ENCODE assay signal across 8 cellular contexts in the genomic region with DNA sequence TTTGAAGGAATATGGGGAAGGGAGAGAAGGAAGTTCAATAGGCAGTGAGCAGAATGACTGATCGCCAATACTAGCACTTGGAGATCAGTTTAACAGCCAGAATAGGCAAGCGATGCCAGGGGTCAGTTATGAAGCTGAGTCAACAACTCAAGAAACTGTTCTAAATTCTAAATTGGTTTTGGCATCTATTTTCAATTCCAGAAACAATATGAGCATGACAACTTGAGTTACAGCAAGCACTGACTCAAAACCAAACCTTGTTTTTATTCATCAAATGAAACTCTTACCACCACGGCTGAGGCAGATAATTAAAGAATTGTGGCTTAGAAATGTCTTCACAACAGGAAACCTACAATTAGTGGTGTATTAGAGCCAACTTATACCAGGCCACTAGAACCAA.
DNase-seq lines count a peak whose midpoint lies in the region; ATAC-seq and TF ChIP-seq lines count a peak whose summit lies in the region.

No MANE protein-coding gene starts in this region.

- in situ Hi-C loops in transverse colon (cut with MboI; ENCODE audit: low pct_ligation_motif_present in 1 of 4, low pct_unique_long_range_greater_than_20kb in 1 of 4, low sequenced_read_pairs in 3 of 4) = no loop called here

- WGBS in transverse colon (ENCODE audit: low coverage in 1 of 2), 2 donors = 64 to 67% methylated on average over 3 of the region's 3 CpGs

- TF ChIP-seq EP300 in transverse colon (IDR thresholded peaks at IDR 0.05; ENCODE audit: low read depth) = no peak

- H3K4me1 Mint-ChIP-seq in dendritic cell treated with granulocyte-macrophage colony-stimulating factor and Interleukin-4, amounts not matched to agents 40 ng/mL and 50 ng/mL, for 4 days (ENCODE audit: low read depth) = peaks cover 22% of the 10 kb centered on the region

- no peak overlapping the region for H3K4me3 Mint-ChIP-seq in dendritic cell treated with granulocyte-macrophage colony-stimulating factor and Interleukin-4, amounts not matched to agents 40 ng/mL and 50 ng/mL, for 4 days

- no peaks in the 10 kb centered on the region for H3K36me3 ChIP-seq in transverse colon

- ATAC-seq in GM21360 (IDR thresholded peaks at IDR 0.05; ENCODE audit: unreplicated experiment) (peak; percentile 80), HG03520 (IDR thresholded peaks at IDR 0.05; ENCODE audit: unreplicated experiment) (peak; percentile 89)

- no peaks in the 10 kb centered on the region for H3K9me3 ChIP-seq in transverse colon

- H3K9me3 Mint-ChIP-seq in dendritic cell treated with granulocyte-macrophage colony-stimulating factor and Interleukin-4, amounts not matched to agents 40 ng/mL and 50 ng/mL, for 4 days = no peaks in the 10 kb centered on the region

- intact Hi-C loops in dendritic cell treated with granulocyte-macrophage colony-stimulating factor and Interleukin-4, amounts not matched to agents 40 ng/mL and 50 ng/mL, for 4 days (cut with micrococcal nuclease) = no loop called here
- intact Hi-C loops in transverse colon (cut with DNase I; ENCODE audit: low total_unique reads) = no loop called here

- POLR2A ChIA-PET in GM10248 (lab: Yijun Ruan, JAX) = no interaction called here

- no peak for TF ChIP-seq POLR2A in transverse colon (IDR thresholded peaks at IDR 0.05)

- H3K27me3 ChIP-seq in transverse colon = no peaks in the 10 kb centered on the region

- H3K4me1 ChIP-seq in transverse colon = peaks cover 0 to 11% (median 0%) of the 10 kb centered on the region in 4 donors

- peaks cover 11% of the 10 kb centered on the region for H3K36me3 Mint-ChIP-seq in dendritic cell treated with granulocyte-macrophage colony-stimulating factor and Interleukin-4, amounts not matched to agents 40 ng/mL and 50 ng/mL, for 4 days (ENCODE audit: low read depth)

- H3K27ac ChIP-seq in transverse colon = peak overlapping the region in 3 of 4 donors; percentile 7 to 25 (median 24)

- TF ChIP-seq CTCF in GM10248 (IDR thresholded peaks at IDR 0.05; ENCODE audit: control extremely low read depth, extremely low read depth, low read depth, missing control alignments) (no peak), transverse colon (IDR thresholded peaks at IDR 0.05) (no peak)

- CTCF ChIA-PET in GM10248 (lab: Yijun Ruan, JAX) = interaction anchor here (1.1 to 1.7 kb wide), 4 partner anchors 11 to 81 kb away, joined by 4 to 9 read pairs (median 4); no protein-coding TSS in a partner anchor

- no peaks in the 10 kb centered on the region for H3K27me3 Mint-ChIP-seq in dendritic cell treated with granulocyte-macrophage colony-stimulating factor and Interleukin-4, amounts not matched to agents 40 ng/mL and 50 ng/mL, for 4 days

- H3K4me3 ChIP-seq in transverse colon = no peak overlapping the region

- DNase-seq in GM10248 (ENCODE audit: extremely low spot score) (peak; percentile 52), transverse colon (no peak), activated gamma-delta T cell (lab: John Stamatoyannopoulos, UW) (no peak), cerebellar cortex (ENCODE audit: low spot score) (no peak), NCI-H345 treated with DMSO at 0.1 percent for 48 hours (lab: John Stamatoyannopoulos, UW; ENCODE audit: unreplicated experiment) (no peak)

- H3K27ac Mint-ChIP-seq in dendritic cell treated with granulocyte-macrophage colony-stimulating factor and Interleukin-4, amounts not matched to agents 40 ng/mL and 50 ng/mL, for 4 days = peak overlapping the region; percentile 39
